12 cellular contexts compared by ENCODE assay signal in genomic region chr9:110257971-110258370, GRCh38. TPM values are rescaled to one million over a fixed set of nuclear protein-coding genes. Genes with fewer than 3 reads are reported as not detected.
A peak's percentile ranks its signal among the peaks of the same experiment; 100 is the strongest.
DNase-seq lines count a peak whose midpoint lies in the region; ATAC-seq, FAIRE-seq and TF ChIP-seq lines count a peak whose summit lies in the region.
"Had no signal": no experiment of that assay in that cellular context is flagged by ENCODE, and none has a peak within 500 bp of the region (broad histone marks: within the 10 kb centered on the region; RNA-seq: fewer than 3 reads in every experiment).

No MANE protein-coding gene starts in this region.

- POLR2A ChIA-PET in K562 (lab: Yijun Ruan, JAX) = interaction anchor here (0.7 to 6.3 kb wide), 6 partner anchors 14 to 48 kb away, joined by 3 to 94 read pairs (median 4); no protein-coding TSS in a partner anchor

- peaks cover 4 to 7% of the 10 kb centered on the region in 2 donors for H3K27me3 Mint-ChIP-seq in natural killer cell treated with Interleukin-12 subunit alpha and Interleukin-12 subunit beta and Interleukin-15 and Interleukin-18, amount 100 ng/mL, for 72 hours
- peaks cover 0 to 2% of the 10 kb centered on the region in 2 donors for H3K27me3 Mint-ChIP-seq in natural killer cell (ENCODE audit: low read depth in 2 of 2)

- H3K27ac Mint-ChIP-seq in natural killer cell treated with Interleukin-12 subunit alpha and Interleukin-12 subunit beta and Interleukin-15 and Interleukin-18, amount 100 ng/mL, for 72 hours = peak overlapping the region; percentile 86 to 95
- no peak overlapping the region for H3K27ac Mint-ChIP-seq in natural killer cell

- peak overlapping the region in 1 of 2 experiments; percentile 18 for H3K14ac ChIP-seq in mesenchymal stem cell (ENCODE audit: low read length in 2 of 2)

- no TSS peak for BruUV-seq in K562 (replicated peaks; lab: Mats Ljungman, UMichigan)

- no peaks in the 10 kb centered on the region for H3K9me1 ChIP-seq in K562 (ENCODE audit: control insufficient read depth, insufficient read depth, low read length)

- H3K4me2 ChIP-seq in K562 (ENCODE audit: insufficient read depth, low read length) (peak overlapping the region; percentile 94), mesenchymal stem cell (ENCODE audit: low read length, poor library complexity, severe bottlenecking) (peak overlapping the region; percentile 52)

- peak; percentile 37 for FAIRE-seq in K562 (lab: Jason Lieb, UNC)

- no peak for TF ChIP-seq CTCF in natural killer cell (IDR thresholded peaks at IDR 0.05)
- TF ChIP-seq CTCF in K562 (IDR thresholded peaks at IDR 0.05 in 2 of 3, conservative IDR thresholded peaks at IDR 0.05 in 1 of 3; ENCODE audit: insufficient read depth in 2 of 3, low read depth in 1 of 3, low read length in 3 of 3) = no peak

- H3K9me3 Mint-ChIP-seq in natural killer cell treated with Interleukin-12 subunit alpha and Interleukin-12 subunit beta and Interleukin-15 and Interleukin-18, amount 100 ng/mL, for 72 hours = no peaks in the 10 kb centered on the region
- H3K9me3 Mint-ChIP-seq in natural killer cell = no peaks in the 10 kb centered on the region

- peak overlapping the region; percentile 13 for H2AK5ac ChIP-seq in mesenchymal stem cell (ENCODE audit: low read length, severe bottlenecking)

- intact Hi-C loops in natural killer cell (cut with micrococcal nuclease) (no loop called here), K562 (cut with micrococcal nuclease) (loop anchor here (5.0 kb wide), 1 partner anchor 114 kb away; no protein-coding TSS in a partner anchor)

- no peak overlapping the region for H4K8ac ChIP-seq in mesenchymal stem cell (ENCODE audit: low read length)

- H3K27ac ChIP-seq in K562 (ENCODE audit: extremely low read depth, low read depth, low read length) = peak overlapping the region; percentile 97
- H3K27ac ChIP-seq in mesenchymal stem cell (ENCODE audit: low read length, poor library complexity, severe bottlenecking) = peak overlapping the region; percentile 71

- H3K36me3 Mint-ChIP-seq in natural killer cell treated with Interleukin-12 subunit alpha and Interleukin-12 subunit beta and Interleukin-15 and Interleukin-18, amount 100 ng/mL, for 72 hours = peaks cover 11% of the 10 kb centered on the region
- no peaks in the 10 kb centered on the region for H3K36me3 Mint-ChIP-seq in natural killer cell

- no peak for ATAC-seq in natural killer cell treated with Interleukin-12 subunit alpha and Interleukin-12 subunit beta and Interleukin-15 and Interleukin-18, amount 100 ng/mL, for 72 hours
- ATAC-seq in natural killer cell (no peak), K562 (no peak), HG02610 (IDR thresholded peaks at IDR 0.05; ENCODE audit: unreplicated experiment) (no peak), GM18858 (IDR thresholded peaks at IDR 0.05; ENCODE audit: unreplicated experiment) (no peak)

- no peak; the same call in 1 of the 2 replicates for TF ChIP-seq POLR2A in K562 (conservative IDR thresholded peaks at IDR 0.05)

- H2BK12ac ChIP-seq in mesenchymal stem cell (ENCODE audit: low read length in 2 of 2) = no peak overlapping the region

- CTCF ChIA-PET in K562 (lab: Yijun Ruan, JAX; ENCODE audit: low intra/inter-chr PET ratio) = no interaction called here

- peak overlapping the region in 1 of 2 experiments; percentile 98 for H3K4ac ChIP-seq in mesenchymal stem cell (ENCODE audit: low read depth in 1 of 2, low read length in 2 of 2)

- no peak for TF ChIP-seq EP300 in K562 (IDR thresholded peaks at IDR 0.05; ENCODE audit: low read length)

- peak overlapping the region; percentile 91 for H3K4me3 ChIP-seq in K562
- peak overlapping the region in 1 of 2 experiments; percentile 93 for H3K4me3 ChIP-seq in mesenchymal stem cell (ENCODE audit: insufficient read depth in 1 of 2, low read depth in 1 of 2, low read length in 2 of 2)

- H3K9ac ChIP-seq in K562 (ENCODE audit: insufficient read depth in 1 of 2, low read depth in 2 of 2, low read length in 2 of 2) = peak overlapping the region; percentile 93 to 97; a peak in 3 of 4 replicates
- peak overlapping the region; percentile 97 for H3K9ac ChIP-seq in mesenchymal stem cell (ENCODE audit: low read length)

- WGBS in K562 (ENCODE audit: insufficient coverage, low coverage, missing lambda C conversion rate) = 14% methylated on average over 1 of the region's 1 CpG
- no CpG with 5 or more reads among the region's 1 CpG for WGBS in mesenchymal stem cell

- no peak for TF ChIP-seq RAD21 in K562 (CRISPR knock-in tag; conservative IDR thresholded peaks at IDR 0.05 in 1 of 2, IDR thresholded peaks at IDR 0.05 in 1 of 2)

- DNase-seq in natural killer cell treated with Interleukin-12 subunit alpha and Interleukin-12 subunit beta and Interleukin-15 and Interleukin-18, amount 100 ng/mL, for 72 hours (ENCODE audit: low spot score) = no peak
- no peak for DNase-seq in natural killer cell
- peak in 2 of 4 experiments; percentile 30 to 68 for DNase-seq in K562 (ENCODE audit: extremely low read depth in 1 of 4, low spot score in 3 of 4)
- peak; percentile 25 for DNase-seq in mesenchymal stem cell
- no peak for DNase-seq in NCI-H1105 treated with DMSO at 0.1 percent for 48 hours (lab: John Stamatoyannopoulos, UW)
- no peak for DNase-seq in DMS79 treated with DMSO at 0.1 percent for 48 hours (lab: John Stamatoyannopoulos, UW)
- DNase-seq: NCI-H2029 had no signal

- H3K79me1 ChIP-seq in mesenchymal stem cell (replicated peaks; ENCODE audit: low read length, poor library complexity, severe bottlenecking) = peaks cover 1% of the 10 kb centered on the region

- no peak overlapping the region for H2BK120ac ChIP-seq in mesenchymal stem cell (ENCODE audit: low read depth, low read length)

- H2BK5ac ChIP-seq in mesenchymal stem cell (ENCODE audit: low read depth, low read length, poor library complexity, severe bottlenecking) = no peak overlapping the region

- H3K18ac ChIP-seq in mesenchymal stem cell (ENCODE audit: low read depth in 1 of 2, low read length in 2 of 2) = peak overlapping the region in 1 of 2 experiments; percentile 95

- H3K36me3 ChIP-seq in K562 (ENCODE audit: control insufficient read depth, insufficient read depth, low read length) = peaks cover 12% of the 10 kb centered on the region; the same call in 2 of the 3 replicates
- no peaks in the 10 kb centered on the region for H3K36me3 ChIP-seq in mesenchymal stem cell (ENCODE audit: control insufficient read depth in 1 of 2, insufficient read depth in 2 of 2, low read depth in 1 of 2, low read length in 2 of 2)

- no peak overlapping the region for H3K23ac ChIP-seq in mesenchymal stem cell (ENCODE audit: low read length in 2 of 2)

- no peak overlapping the region for H4K91ac ChIP-seq in mesenchymal stem cell (ENCODE audit: low read length)

- peaks cover 15 to 38% of the 10 kb centered on the region in 2 experiments for H3K4me1 ChIP-seq in K562 (replicated peaks in 1 of 2; ENCODE audit: control insufficient read depth in 2 of 2, insufficient read depth in 2 of 2, low read length in 2 of 2)
- H3K4me1 ChIP-seq in mesenchymal stem cell (ENCODE audit: control insufficient read depth, insufficient read depth, low read depth, low read length) = peaks cover 14% of the 10 kb centered on the region

- no peaks in the 10 kb centered on the region for H3K9me3 ChIP-seq in K562 (replicated peaks; ENCODE audit: control insufficient read depth, insufficient read depth, low read depth, low read length)
- no peaks in the 10 kb centered on the region for H3K9me3 ChIP-seq in mesenchymal stem cell (ENCODE audit: control insufficient read depth, low read length)

- peaks cover 35 to 39% of the 10 kb centered on the region in 2 donors for H3K4me1 Mint-ChIP-seq in natural killer cell treated with Interleukin-12 subunit alpha and Interleukin-12 subunit beta and Interleukin-15 and Interleukin-18, amount 100 ng/mL, for 72 hours (ENCODE audit: low read depth in 2 of 2)
- H3K4me1 Mint-ChIP-seq in natural killer cell = peaks cover 23 to 39% of the 10 kb centered on the region in 2 donors

- H4K20me1 ChIP-seq in K562 (replicated peaks; ENCODE audit: control insufficient read depth, insufficient read depth, low read length) = peaks cover 26% of the 10 kb centered on the region

- H2BK15ac ChIP-seq in mesenchymal stem cell (ENCODE audit: low read depth, poor library complexity, severe bottlenecking) = no peak overlapping the region

- H2AFZ ChIP-seq in K562 (ENCODE audit: low read depth, low read length) (peak overlapping the region; percentile 98), mesenchymal stem cell (ENCODE audit: low read depth, low read length) (peak overlapping the region; percentile 55)

- H3K79me2 ChIP-seq in K562 (ENCODE audit: control insufficient read depth, insufficient read depth, low read length) = peaks cover 50% of the 10 kb centered on the region

- no peaks in the 10 kb centered on the region for H3K27me3 ChIP-seq in K562 (ENCODE audit: control insufficient read depth in 2 of 2, insufficient read depth in 2 of 2, low read length in 2 of 2)
- no peaks in the 10 kb centered on the region for H3K27me3 ChIP-seq in mesenchymal stem cell (ENCODE audit: control insufficient read depth in 1 of 2, insufficient read depth in 1 of 2, low read length in 2 of 2)

- in situ Hi-C loops in K562 (cut with MboI) = no loop called here

- peak overlapping the region; percentile 89 for H3K4me3 Mint-ChIP-seq in natural killer cell treated with Interleukin-12 subunit alpha and Interleukin-12 subunit beta and Interleukin-15 and Interleukin-18, amount 100 ng/mL, for 72 hours
- no peak overlapping the region for H3K4me3 Mint-ChIP-seq in natural killer cell

RNA-seq across cellular contexts. Expression of gene TXN, which starts 1.7 kb away (rescaled TPM):
- 100 to 1,000 TPM; 193 to 229 TPM for total RNA-seq in natural killer cell treated with Interleukin-12 subunit alpha and Interleukin-12 subunit beta and Interleukin-15 and Interleukin-18, amount 100 ng/mL, for 72 hours
- 10 to 100 TPM; 27.2 to 41.9 (median 36.8) TPM for total RNA-seq in natural killer cell
- total RNA-seq in K562 (2011; cell fraction: chromatin; rRNA removed; ENCODE audit: low replicate concordance) = 19.1 and 42.6 TPM in 2 replicates
- 29.2 and 32.8 TPM in 2 replicates for total RNA-seq in K562 (2011; cell fraction: nucleolus; rRNA removed)
- 49.5 and 76.2 TPM in 2 replicates for total RNA-seq in K562 (2011; cell fraction: nucleoplasm; rRNA removed)
- total RNA-seq in K562 (2014; rRNA removed) = 219 and 272 TPM in 2 replicates
- 428 and 441 TPM in 2 replicates for total RNA-seq in K562 (2014; rRNA removed; fragmentation: Illumina TruSeq; extraction: Trizol)
- total RNA-seq in K562 (2015; rRNA removed; fragmentation: Illumina TruSeq; extraction: Trizol) = 349 and 384 TPM in 2 replicates
- 339 and 403 TPM in 2 replicates for total RNA-seq in K562 (2021)
- 590 and 771 TPM in 2 replicates for polyA plus RNA-seq in K562 (2011; rRNA removed)
- 284 and 512 TPM in 2 replicates for polyA plus RNA-seq in K562 (2011; cell fraction: cytosol; rRNA removed)
- polyA plus RNA-seq in K562 (2011; cell fraction: nucleus; rRNA removed) = 120 and 197 TPM in 2 replicates
- polyA plus RNA-seq in K562 (2012) = 289 and 521 TPM in 2 replicates
- 446 and 528 TPM in 2 replicates for polyA plus RNA-seq in K562 (2014; fragmentation: Illumina TruSeq; extraction: Trizol)
- 1,000 to 10,000 TPM; 1,469 to 1,596 TPM for polyA plus RNA-seq in K562 (2014; fragmentation: Nextera tagmentation; extraction: Ambion mirVana)
- 514 and 530 TPM in 2 replicates for polyA plus RNA-seq in K562 (2014; rRNA removed)
- polyA minus RNA-seq in K562 (2011; rRNA and poly(A)+ RNA removed) = 190 and 220 TPM in 2 replicates
- polyA minus RNA-seq in K562 (2011; cell fraction: cytosol; rRNA and poly(A)+ RNA removed) = 59.8 and 72.2 TPM in 2 replicates
- polyA minus RNA-seq in K562 (2011; cell fraction: nucleus; rRNA and poly(A)+ RNA removed) = 17.1 and 37.3 TPM in 2 replicates
- polyA plus RNA-seq in mesenchymal stem cell (2013, experiment 1 of 2) = 709 TPM
- 737 TPM for polyA plus RNA-seq in mesenchymal stem cell (2013, experiment 2 of 2)

RNA-seq across cellular contexts. Expression of gene C9orf152, which starts 50.0 kb away (rescaled TPM):
- total RNA-seq in natural killer cell treated with Interleukin-12 subunit alpha and Interleukin-12 subunit beta and Interleukin-15 and Interleukin-18, amount 100 ng/mL, for 72 hours = not detected
- total RNA-seq in natural killer cell (not detected), K562 (2014; rRNA removed) (not detected in 2 replicates), K562 (2014; rRNA removed; fragmentation: Illumina TruSeq; extraction: Trizol) (not detected in 2 replicates), K562 (2015; rRNA removed; fragmentation: Illumina TruSeq; extraction: Trizol) (not detected in 2 replicates), K562 (2021) (not detected in 2 replicates)
- not detected in 2 replicates for total RNA-seq in K562 (2011; cell fraction: chromatin; rRNA removed; ENCODE audit: low replicate concordance)
- total RNA-seq in K562 (2011; cell fraction: nucleolus; rRNA removed) = not detected in 2 replicates
- not detected in 2 replicates for total RNA-seq in K562 (2011; cell fraction: nucleoplasm; rRNA removed)
- polyA plus RNA-seq in K562 (2011; rRNA removed) (not detected in 2 replicates), K562 (2014; fragmentation: Illumina TruSeq; extraction: Trizol) (not detected in 2 replicates), K562 (2014; fragmentation: Nextera tagmentation; extraction: Ambion mirVana) (not detected), K562 (2014; rRNA removed) (not detected in 2 replicates)
- not detected in 2 replicates for polyA plus RNA-seq in K562 (2011; cell fraction: cytosol; rRNA removed)
- not detected in 2 replicates for polyA plus RNA-seq in K562 (2011; cell fraction: nucleus; rRNA removed)
- polyA plus RNA-seq in K562 (2012) = not detected in 2 replicates
- polyA minus RNA-seq in K562 (2011; rRNA and poly(A)+ RNA removed) = not detected in 2 replicates
- not detected in 2 replicates for polyA minus RNA-seq in K562 (2011; cell fraction: cytosol; rRNA and poly(A)+ RNA removed)
- polyA minus RNA-seq in K562 (2011; cell fraction: nucleus; rRNA and poly(A)+ RNA removed) = not detected in 2 replicates
- polyA plus RNA-seq in mesenchymal stem cell (2013, experiment 1 of 2) = not detected
- not detected for polyA plus RNA-seq in mesenchymal stem cell (2013, experiment 2 of 2)
- total RNA-seq: cerebellum; mononuclear cell; T-helper 2 cell treated with Interferon-gamma antibody and Interleukin-4, amounts not matched to agents 100 ng/mL and 5 ng/mL, for 36 hours had no signal

Comparison
In these comparisons a context has a peak if more than half of its experiments do, and no peak if none do; other contexts are left out.
1. H3K27ac Mint-ChIP-seq: peak in natural killer cell treated with Interleukin-12 subunit alpha and Interleukin-12 subunit beta and Interleukin-15 and Interleukin-18, amount 100 ng/mL, for 72 hours (2 of 2); none in natural killer cell (0 of 2).